25 cellular contexts compared by ENCODE assay signal in genomic region chr6:168071620-168072019, GRCh38. TPM values are rescaled to one million over a fixed set of nuclear protein-coding genes. Genes with fewer than 3 reads are reported as not detected.
DNase-seq lines count a peak whose midpoint lies in the region; ATAC-seq and TF ChIP-seq lines count a peak whose summit lies in the region.
"Had no signal": no experiment of that assay in that cellular context is flagged by ENCODE, and none has a peak within 500 bp of the region (broad histone marks: within the 10 kb centered on the region; RNA-seq: fewer than 3 reads in every experiment).

No MANE protein-coding gene starts in this region.

- ATAC-seq in natural killer cell treated with Interleukin-12 subunit alpha and Interleukin-12 subunit beta and Interleukin-15 and Interleukin-18, amount 100 ng/mL, for 72 hours = no peak
- ATAC-seq in HG02610 (IDR thresholded peaks at IDR 0.05; ENCODE audit: unreplicated experiment) (no peak), HG02970 (IDR thresholded peaks at IDR 0.05; ENCODE audit: low FRiP score, unreplicated experiment) (no peak)
- ATAC-seq: stimulated activated naive B cell treated with anti-CD40 and anti-IgM and Interleukin-4, amounts not matched to agents 10 μg/mL and 1 μg/mL and 100 μg/mL, for 72 hours had no signal

- H3K79me1 ChIP-seq in mesendoderm (ENCODE audit: low read length) = no peaks in the 10 kb centered on the region

- no peaks in the 10 kb centered on the region for H3K9me3 Mint-ChIP-seq in natural killer cell treated with Interleukin-12 subunit alpha and Interleukin-12 subunit beta and Interleukin-15 and Interleukin-18, amount 100 ng/mL, for 72 hours
- H3K9me3 Mint-ChIP-seq: brain, type B pancreatic cell had no signal

- no peak overlapping the region for H3K18ac ChIP-seq in mesendoderm (ENCODE audit: low read length)

- no peak overlapping the region for H3K27ac ChIP-seq in mesendoderm (ENCODE audit: low read depth, low read length)
- H3K27ac ChIP-seq: KMS-11, left ventricle myocardium inferior, spleen had no signal

- H2AK5ac ChIP-seq in mesendoderm (ENCODE audit: low read length) = no peak overlapping the region

- H3K9ac ChIP-seq in mesendoderm (ENCODE audit: low read length) = no peak overlapping the region
- H3K9ac ChIP-seq: KMS-11 had no signal

- WGBS in mesendoderm (ENCODE audit: extremely low coverage, insufficient coverage, low lambda C conversion rate) = no CpG with 5 or more reads among the region's 9 CpGs

- no peaks in the 10 kb centered on the region for H3K79me2 ChIP-seq in mesendoderm (ENCODE audit: control insufficient read depth, insufficient read depth, low read length)

- no peaks in the 10 kb centered on the region for H3K27me3 ChIP-seq in mesendoderm (ENCODE audit: insufficient read depth, low read length, poor library complexity)
- H3K27me3 ChIP-seq: spleen had no signal

- no peak overlapping the region for H4K8ac ChIP-seq in mesendoderm (ENCODE audit: low read depth, low read length)

- H3K56ac ChIP-seq in mesendoderm (ENCODE audit: low read length) = no peak overlapping the region

- H3K36me3 Mint-ChIP-seq in natural killer cell treated with Interleukin-12 subunit alpha and Interleukin-12 subunit beta and Interleukin-15 and Interleukin-18, amount 100 ng/mL, for 72 hours = no peaks in the 10 kb centered on the region
- H3K36me3 Mint-ChIP-seq: brain; CD4-positive, alpha-beta memory T cell; stimulated activated naive B cell treated with anti-CD40 and anti-IgM and Interleukin-4, amounts not matched to agents 10 μg/mL and 1 μg/mL and 100 μg/mL, for 72 hours; type B pancreatic cell had no signal

- H3K27me3 Mint-ChIP-seq in natural killer cell treated with Interleukin-12 subunit alpha and Interleukin-12 subunit beta and Interleukin-15 and Interleukin-18, amount 100 ng/mL, for 72 hours = no peaks in the 10 kb centered on the region
- H3K27me3 Mint-ChIP-seq: stimulated activated naive B cell treated with anti-CD40 and anti-IgM and Interleukin-4, amounts not matched to agents 10 μg/mL and 1 μg/mL and 100 μg/mL, for 72 hours had no signal

- H4K5ac ChIP-seq in mesendoderm (ENCODE audit: low read length) = no peak overlapping the region

- no peaks in the 10 kb centered on the region for H3K4me1 ChIP-seq in mesendoderm (ENCODE audit: control insufficient read depth, low read depth, low read length)
- H3K4me1 ChIP-seq: left ventricle myocardium inferior, spleen had no signal

- DNase-seq in DMS53 (lab: John Stamatoyannopoulos, UW) = peak; percentile 49
- no peak for DNase-seq in DMS53 treated with DMSO at 0.1 percent for 48 hours (lab: John Stamatoyannopoulos, UW; ENCODE audit: unreplicated experiment)
- DNase-seq in HuH-7 (ENCODE audit: low spot score) = peak; percentile 97
- DNase-seq in astrocyte of the cerebellum (ENCODE audit: low read depth) = no peak
- DNase-seq in mesendoderm = peak; percentile 79
- no peak for DNase-seq in natural killer cell treated with Interleukin-12 subunit alpha and Interleukin-12 subunit beta and Interleukin-15 and Interleukin-18, amount 100 ng/mL, for 72 hours (ENCODE audit: low spot score)
- DNase-seq: activated CD4-positive, CD25-positive, alpha-beta regulatory T cell; activated naive CD4-positive, alpha-beta T cell; CD4-positive, alpha-beta memory T cell; hippocampal formation; left ventricle myocardium inferior; NCI-H1417 treated with DMSO at 0.1 percent for 48 hours; NCI-H446 treated with DMSO at 0.1 percent for 48 hours; posterior cingulate gyrus; spleen; stimulated activated naive B cell treated with anti-CD40 and anti-IgM and Interleukin-4, amounts not matched to agents 10 μg/mL and 1 μg/mL and 100 μg/mL, for 72 hours; SW 1271 had no signal

- H2BK15ac ChIP-seq in mesendoderm (replicated peaks; ENCODE audit: low read depth) = no peak overlapping the region

- no peak overlapping the region for H2BK120ac ChIP-seq in mesendoderm (ENCODE audit: low read depth, low read length)

- H2BK5ac ChIP-seq in mesendoderm (ENCODE audit: low read length) = no peak overlapping the region

- H3K4me3 Mint-ChIP-seq in natural killer cell treated with Interleukin-12 subunit alpha and Interleukin-12 subunit beta and Interleukin-15 and Interleukin-18, amount 100 ng/mL, for 72 hours = no peak overlapping the region
- H3K4me3 Mint-ChIP-seq: brain; CD4-positive, alpha-beta memory T cell; stimulated activated naive B cell treated with anti-CD40 and anti-IgM and Interleukin-4, amounts not matched to agents 10 μg/mL and 1 μg/mL and 100 μg/mL, for 72 hours; type B pancreatic cell had no signal

- H3K4me1 Mint-ChIP-seq in natural killer cell treated with Interleukin-12 subunit alpha and Interleukin-12 subunit beta and Interleukin-15 and Interleukin-18, amount 100 ng/mL, for 72 hours (ENCODE audit: low read depth in 2 of 2) = no peaks in the 10 kb centered on the region
- H3K4me1 Mint-ChIP-seq: CD4-positive, alpha-beta memory T cell; stimulated activated naive B cell treated with anti-CD40 and anti-IgM and Interleukin-4, amounts not matched to agents 10 μg/mL and 1 μg/mL and 100 μg/mL, for 72 hours had no signal

- no peak overlapping the region for H3K4me2 ChIP-seq in mesendoderm (ENCODE audit: low read length)
- H3K4me2 ChIP-seq: KMS-11 had no signal

- in situ Hi-C loops in astrocyte of the cerebellum (cut with HindIII; ENCODE audit: low sequenced_read_pairs) = no loop called here

- H3K4me3 ChIP-seq in astrocyte of the cerebellum (ENCODE audit: low read depth, low read length) (no peak overlapping the region), mesendoderm (ENCODE audit: low read length) (no peak overlapping the region)
- H3K4me3 ChIP-seq: left ventricle myocardium inferior, spleen had no signal

- no peak overlapping the region for H3K4ac ChIP-seq in mesendoderm (ENCODE audit: low read depth, low read length)

- no peaks in the 10 kb centered on the region for H3K36me3 ChIP-seq in mesendoderm (ENCODE audit: control insufficient read depth, insufficient read depth, low read length)
- H3K36me3 ChIP-seq: left ventricle myocardium inferior, spleen had no signal

- no peak overlapping the region for H3K27ac Mint-ChIP-seq in natural killer cell treated with Interleukin-12 subunit alpha and Interleukin-12 subunit beta and Interleukin-15 and Interleukin-18, amount 100 ng/mL, for 72 hours
- H3K27ac Mint-ChIP-seq: brain; CD4-positive, alpha-beta memory T cell; stimulated activated naive B cell treated with anti-CD40 and anti-IgM and Interleukin-4, amounts not matched to agents 10 μg/mL and 1 μg/mL and 100 μg/mL, for 72 hours; type B pancreatic cell had no signal

- peak; percentile 5 for TF ChIP-seq CTCF in astrocyte of the cerebellum (IDR thresholded peaks at IDR 0.05; ENCODE audit: low read depth, low read length, missing control alignments)

- H3K23ac ChIP-seq in mesendoderm (ENCODE audit: low read length) = no peak overlapping the region

RNA-seq across cellular contexts. Expression of gene FRMD1, which starts 7.4 kb away (rescaled TPM):
- polyA plus RNA-seq in mesendoderm (2013, experiment 1 of 2) = 0.04 TPM
- 0.03 TPM for polyA plus RNA-seq in mesendoderm (2013, experiment 2 of 2)
- not detected for total RNA-seq in natural killer cell treated with Interleukin-12 subunit alpha and Interleukin-12 subunit beta and Interleukin-15 and Interleukin-18, amount 100 ng/mL, for 72 hours
- total RNA-seq: A172; CD4-positive, alpha-beta memory T cell; dermis microvascular lymphatic vessel endothelial cell; myocyte had no signal
- polyA plus RNA-seq: CD4-positive, alpha-beta memory T cell had no signal

Comparison
In these comparisons a context has a peak if more than half of its experiments do, and no peak if none do; other contexts are left out.
1. DNase-seq: peak in DMS53 (single experiment), HuH-7 (single experiment) and mesendoderm (single experiment); none in DMS53 treated with DMSO at 0.1 percent for 48 hours (single experiment), astrocyte of the cerebellum (single experiment) and natural killer cell treated with Interleukin-12 subunit alpha and Interleukin-12 subunit beta and Interleukin-15 and Interleukin-18, amount 100 ng/mL, for 72 hours (single experiment).